ENCODE assay signal across 23 cellular contexts in genomic region chr3:71570453-71571038, GRCh38.
"Had no signal": no experiment of that assay in that cellular context is flagged by ENCODE, and none has a peak within 500 bp of the region (broad histone marks: within the 10 kb centered on the region; RNA-seq: fewer than 3 reads in every experiment).

No MANE protein-coding gene starts in this region.

- DNase-seq: activated CD4-positive, alpha-beta T cell treated with anti-CD3 and anti-CD28 coated beads, Interleukin-2, amount 10 ng/mL, durations not matched to agents 7 days and 5 days; activated CD4-positive, CD25-positive, alpha-beta regulatory T cell treated with anti-CD3 and anti-CD28 coated beads, Interleukin-2, amount 50 U/mL, for 72 hours; activated CD8-positive, alpha-beta memory T cell treated with anti-CD3 and anti-CD28 coated beads, Interleukin-2, amount 10 ng/mL, durations not matched to agents 7 days and 5 days; activated CD8-positive, alpha-beta T cell treated with anti-CD3 and anti-CD28 coated beads for 36 hours; activated effector memory CD4-positive, alpha-beta T cell treated with anti-CD3 and anti-CD28 coated beads, Interleukin-2, amount 50 U/mL, for 16 hours; activated naive CD4-positive, alpha-beta T cell treated with anti-CD3 and anti-CD28 coated beads, Interleukin-2, amount 10 ng/mL, durations not matched to agents 7 days and 5 days; activated T-cell treated with anti-CD3 and anti-CD28 coated beads for 4 hours; anterior cingulate cortex; body of pancreas; colonic mucosa; kidney; mammary epithelial cell; natural killer cell; right lobe of liver; small intestine; stimulated activated CD4-positive, alpha-beta T cell treated with anti-CD3 and anti-CD28 coated beads, Interleukin-2, amount 100 ng/mL, for 24 hours; stimulated activated naive CD8-positive, alpha-beta T cell treated with anti-CD3 and anti-CD28 coated beads, Interleukin-15, amount 100 ng/mL, for 72 hours; tibial artery had no signal

- H3K36me3 ChIP-seq: colonic mucosa, right lobe of liver, tibial artery had no signal

- H3K27me3 ChIP-seq: body of pancreas, colonic mucosa, dorsolateral prefrontal cortex, esophagus muscularis mucosa, right lobe of liver, tibial artery had no signal

- H3K4me3 ChIP-seq: body of pancreas, colonic mucosa, dorsolateral prefrontal cortex, esophagus muscularis mucosa, right lobe of liver, tibial artery had no signal

- H3K27ac ChIP-seq: body of pancreas, colonic mucosa, right lobe of liver, tibial artery, VCaP had no signal

- H3K9me3 ChIP-seq: body of pancreas, colonic mucosa, esophagus muscularis mucosa, right lobe of liver, tibial artery had no signal

- ATAC-seq: activated CD8-positive, alpha-beta memory T cell treated with anti-CD3 and anti-CD28 coated beads, Interleukin-2, amount 10 ng/mL, durations not matched to agents 7 days and 5 days; activated CD8-positive, alpha-beta T cell treated with anti-CD3 and anti-CD28 coated beads for 36 hours; body of pancreas; left lobe of liver; natural killer cell; right lobe of liver; stimulated activated effector memory CD8-positive, alpha-beta T cell treated with anti-CD3 and anti-CD28 coated beads, Interleukin-12 subunit alpha, Interleukin-12 subunit beta, amount 100 ng/mL, for 72 hours; stimulated activated naive CD8-positive, alpha-beta T cell treated with anti-CD3 and anti-CD28 coated beads, Interleukin-15, amount 100 ng/mL, for 72 hours had no signal

- H3K4me1 ChIP-seq: colonic mucosa, right lobe of liver had no signal
